1 cellular context compared by ENCODE assay signal in genomic region chr19:7294571-7295212, GRCh38.
TF ChIP-seq lines count a peak whose summit lies in the region.

No MANE protein-coding gene starts in this region.

TF ChIP-seq in WTC11, 78 proteins besides CTCF, POLR2A, EP300 and RAD21 (continued from another document):
- TF ChIP-seq USF1 (CRISPR knock-in tag; IDR thresholded peaks at IDR 0.05) (peak; percentile 33; the same call in 1 of the 2 replicates), JAZF1 (CRISPR knock-in tag; IDR thresholded peaks at IDR 0.05) (no peak), SMAD4 (CRISPR knock-in tag; IDR thresholded peaks at IDR 0.05) (no peak; the same call in 1 of the 2 replicates), ZNF138 (CRISPR knock-in tag; conservative IDR thresholded peaks at IDR 0.05) (no peak), TP53 (CRISPR knock-in tag; IDR thresholded peaks at IDR 0.05) (no peak), KAT7 (CRISPR knock-in tag; IDR thresholded peaks at IDR 0.05; ENCODE audit: borderline replicate concordance) (no peak), PREB (CRISPR knock-in tag; IDR thresholded peaks at IDR 0.05; ENCODE audit: borderline replicate concordance) (no peak), ZNF121 (CRISPR knock-in tag; IDR thresholded peaks at IDR 0.05) (peak; percentile 64; the same call in 1 of the 2 replicates), USF2 (CRISPR knock-in tag; IDR thresholded peaks at IDR 0.05) (peak; percentile 62), E2F5 (CRISPR knock-in tag; IDR thresholded peaks at IDR 0.05) (peak; percentile 57; the same call in 1 of the 2 replicates), HMGA2 (CRISPR knock-in tag; IDR thresholded peaks at IDR 0.05) (no peak), ETV6 (CRISPR knock-in tag; IDR thresholded peaks at IDR 0.05) (peak; percentile 58; the same call in 1 of the 2 replicates), ZNF425 (CRISPR knock-in tag; conservative IDR thresholded peaks at IDR 0.05) (no peak), ZNF512 (CRISPR knock-in tag; IDR thresholded peaks at IDR 0.05; ENCODE audit: borderline replicate concordance) (no peak), HMGXB4 (CRISPR knock-in tag; IDR thresholded peaks at IDR 0.05) (no peak), MAX (CRISPR knock-in tag; IDR thresholded peaks at IDR 0.05) (peak; percentile 83), ARID4B (CRISPR knock-in tag; IDR thresholded peaks at IDR 0.05; ENCODE audit: borderline replicate concordance) (peak; percentile 67; the same call in 1 of the 2 replicates)
TF ChIP-seq in WTC11: peak in this region for 9.
